9 cellular contexts compared by ENCODE assay signal in the genomic region with DNA sequence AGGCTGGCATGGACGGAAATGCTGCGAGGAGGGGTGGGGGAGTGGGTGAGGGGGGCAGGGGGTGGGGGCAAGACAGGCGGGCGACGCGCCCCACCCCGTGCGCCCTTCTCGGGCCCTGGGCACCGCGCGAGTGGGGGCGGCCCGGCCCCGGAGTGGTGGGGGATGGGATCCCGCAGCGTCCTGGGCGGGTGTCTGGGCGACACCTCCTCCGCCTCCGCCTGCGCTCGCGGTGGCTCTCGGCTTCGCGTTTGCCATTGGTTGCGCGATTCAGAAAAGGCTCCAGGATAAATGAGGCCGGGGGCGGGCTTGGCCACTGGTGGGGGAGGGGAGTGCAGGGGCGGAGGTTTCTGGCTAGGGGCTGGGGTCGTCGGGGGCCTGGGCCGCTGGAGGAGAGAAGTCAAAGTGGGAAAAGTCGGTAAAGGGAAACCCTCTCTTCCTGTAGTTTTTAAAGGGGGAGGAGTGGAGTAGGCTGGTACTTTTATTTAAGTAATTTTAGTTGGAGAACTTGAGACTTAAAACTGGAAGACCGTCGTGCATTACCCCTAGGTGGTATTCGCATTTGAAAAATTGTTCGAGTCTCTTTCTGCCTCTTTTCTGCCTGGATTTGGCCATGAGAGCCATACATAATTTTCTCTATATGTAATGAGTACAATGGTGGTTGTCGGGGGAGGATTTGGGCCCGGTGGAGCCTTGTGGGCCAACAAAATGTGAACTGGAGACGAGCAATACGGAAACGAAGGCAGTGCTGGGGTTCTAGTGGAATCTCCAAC. TPM values are rescaled to one million over a fixed set of nuclear protein-coding genes. Genes with fewer than 3 reads are reported as not detected.
DNase-seq lines count a peak whose midpoint lies in the region; ATAC-seq, FAIRE-seq and TF ChIP-seq lines count a peak whose summit lies in the region.
"Had no signal": no experiment of that assay in that cellular context is flagged by ENCODE, and none has a peak within 500 bp of the region (broad histone marks: within the 10 kb centered on the region; RNA-seq: fewer than 3 reads in every experiment).

No MANE protein-coding gene starts in this region.

- no peaks in the 10 kb centered on the region for H3K36me3 ChIP-seq in transverse colon

- no peak for TF ChIP-seq CTCF in 22Rv1 (IDR thresholded peaks at IDR 0.05)
- no peak for TF ChIP-seq CTCF in GM12864 (IDR thresholded peaks at IDR 0.05; ENCODE audit: low read depth, low read length, missing control alignments)
- TF ChIP-seq CTCF in transverse colon (IDR thresholded peaks at IDR 0.05): no peak

- no peak for TF ChIP-seq EP300 in transverse colon (IDR thresholded peaks at IDR 0.05; ENCODE audit: low read depth)

- H3K4me3 Mint-ChIP-seq in activated T-cell treated with anti-CD3 and anti-CD28 coated beads, Interleukin-2, amount 50 U/mL, for 72 hours: peak overlapping the region; percentile 94 to 98

- no peaks in the 10 kb centered on the region for H3K9me3 Mint-ChIP-seq in activated T-cell treated with anti-CD3 and anti-CD28 coated beads, Interleukin-2, amount 50 U/mL, for 72 hours

- H3K27ac Mint-ChIP-seq in activated T-cell treated with anti-CD3 and anti-CD28 coated beads, Interleukin-2, amount 50 U/mL, for 72 hours: peak overlapping the region; percentile 13

- no peaks in the 10 kb centered on the region for H3K9me3 ChIP-seq in transverse colon

- peaks cover 73% of the 10 kb centered on the region for H3K27me3 Mint-ChIP-seq in activated T-cell treated with anti-CD3 and anti-CD28 coated beads, Interleukin-2, amount 50 U/mL, for 72 hours (ENCODE audit: low read depth)

- 10 to 20% methylated on average over 16 to 38 of the region's 45 CpGs for WGBS in transverse colon (ENCODE audit: low coverage in 1 of 2), 2 donors

- DNase-seq in GM12864 (ENCODE audit: low read depth) (peak; percentile 67), NCI-H510A (lab: John Stamatoyannopoulos, UW) (peak; percentile 89), transverse colon (peak; percentile 21), frontal cortex (ENCODE audit: low spot score in 2 of 2) (no peak)
- peak; percentile 53 to 58 for DNase-seq in activated T-cell treated with anti-CD3 and anti-CD28 coated beads, Interleukin-2, amount 50 U/mL, for 72 hours

- H3K4me1 Mint-ChIP-seq in activated T-cell treated with anti-CD3 and anti-CD28 coated beads, Interleukin-2, amount 50 U/mL, for 72 hours (ENCODE audit: low read depth): peaks cover 51% of the 10 kb centered on the region

- peaks cover 34 to 57% (median 54%) of the 10 kb centered on the region in 4 donors for H3K4me1 ChIP-seq in transverse colon
- H3K4me1 ChIP-seq: parathyroid adenoma had no signal

- TF ChIP-seq POLR2A in transverse colon (IDR thresholded peaks at IDR 0.05): no peak

- intact Hi-C loops in transverse colon (cut with DNase I; ENCODE audit: low total_unique reads): no loop called here

- no peak for FAIRE-seq in frontal cortex (lab: Jason Lieb, UNC)

- ATAC-seq in HG03103 (IDR thresholded peaks at IDR 0.05; ENCODE audit: low read depth, unreplicated experiment): peak; percentile 18
- peak; percentile 23 to 25 for ATAC-seq in activated T-cell treated with anti-CD3 and anti-CD28 coated beads, Interleukin-2, amount 50 U/mL, for 72 hours (replicated peaks in 1 of 2)

- in situ Hi-C loops in transverse colon (cut with MboI; ENCODE audit: low pct_ligation_motif_present in 1 of 4, low pct_unique_long_range_greater_than_20kb in 1 of 4, low sequenced_read_pairs in 3 of 4): no loop called here

- H3K27me3 ChIP-seq in transverse colon: peaks cover 100% of the 10 kb centered on the region

- peaks cover 3 to 6% of the 10 kb centered on the region in 2 donors for H3K36me3 Mint-ChIP-seq in activated T-cell treated with anti-CD3 and anti-CD28 coated beads, Interleukin-2, amount 50 U/mL, for 72 hours (ENCODE audit: insufficient read depth in 2 of 2)

- peak overlapping the region; percentile 99 for H3K27ac ChIP-seq in 22Rv1
- H3K27ac ChIP-seq in transverse colon: no peak overlapping the region
- H3K27ac ChIP-seq: parathyroid adenoma had no signal

- H3K4me3 ChIP-seq in GM12864 (ENCODE audit: low read depth, low read length) (peak overlapping the region; percentile 91), iPS-11a (ENCODE audit: low read depth, low read length) (peak overlapping the region; percentile 86), transverse colon (peak overlapping the region in 3 of 4 donors; percentile 5 to 44 (median 20))

RNA-seq across cellular contexts. Expression of gene IGF2BP3, which starts 1.0 kb away (rescaled TPM):
- total RNA-seq in activated T-cell treated with anti-CD3 and anti-CD28 coated beads, Interleukin-2, amount 50 U/mL, for 72 hours: 1 to 10 TPM; 2.0 to 2.6 TPM
- under 1 TPM in 2 of 4 donors, not detected in 2; 0.41 to 0.64 TPM for total RNA-seq in transverse colon
- total RNA-seq in frontal cortex: 81.5 TPM

Comparison
In these comparisons a context has a peak if more than half of its experiments do, and no peak if none do; other contexts are left out.
1. DNase-seq: peak in GM12864 (single experiment), NCI-H510A (single experiment), activated T-cell treated with anti-CD3 and anti-CD28 coated beads, Interleukin-2, amount 50 U/mL, for 72 hours (2 of 2) and transverse colon (single experiment); none in frontal cortex (0 of 2).
2. H3K4me3 ChIP-seq: peak in every context shown above with its lines; median percentile 91 in GM12864; 86 in iPS-11a; 20 in transverse colon.
3. RNA of gene IGF2BP3, which starts 1.0 kb away (total RNA-seq): 81.5 TPM in frontal cortex (single experiment); 2.0 to 2.6 TPM in activated T-cell treated with anti-CD3 and anti-CD28 coated beads, Interleukin-2, amount 50 U/mL, for 72 hours and 0.41 to 0.64 TPM in transverse colon; every median in the first group is over 10 times any median in the second.